15 cellular contexts compared by ENCODE assay signal in the genomic region with DNA sequence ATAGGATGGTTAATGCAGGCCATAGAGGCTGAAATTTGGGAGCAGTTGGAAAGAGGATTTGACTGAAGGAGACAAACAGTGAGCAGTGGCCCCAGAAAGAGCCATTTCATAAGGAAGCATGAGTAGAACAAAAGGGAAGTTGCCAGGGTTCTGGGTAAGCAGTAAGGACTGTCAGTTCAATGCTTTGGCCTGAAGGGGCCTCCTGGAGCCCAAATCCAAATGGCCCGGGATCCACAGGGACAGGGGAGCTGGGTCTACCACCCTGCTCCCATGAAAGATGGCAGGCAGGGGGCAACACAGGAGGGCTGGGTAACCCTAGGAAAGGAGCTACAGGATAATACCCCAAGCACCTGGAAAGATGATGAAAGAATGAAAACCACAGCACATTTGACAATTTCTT. TPM values are rescaled to one million over a fixed set of nuclear protein-coding genes. Genes with fewer than 3 reads are reported as not detected.
DNase-seq lines count a peak whose midpoint lies in the region; TF ChIP-seq lines count a peak whose summit lies in the region.
"Had no signal": no experiment of that assay in that cellular context is flagged by ENCODE, and none has a peak within 500 bp of the region (broad histone marks: within the 10 kb centered on the region; RNA-seq: fewer than 3 reads in every experiment).

No MANE protein-coding gene starts in this region.

- CTCF ChIA-PET in Caco-2 (lab: Charles Lee) = no interaction called here
- CTCF ChIA-PET in activated CD4-positive, alpha-beta T cell treated with anti-CD3 and anti-CD28 coated beads, Interleukin-2, amount 10 ng/mL, durations not matched to agents 7 days and 5 days (lab: Charles Lee) = no interaction called here

- intact Hi-C loops in Caco-2 (cut with micrococcal nuclease; ENCODE audit: unreplicated experiment) = no loop called here

- DNase-seq in D341Med (ENCODE audit: low spot score) (peak; percentile 18), Kasumi-1 (lab: John Stamatoyannopoulos, UW) (peak; percentile 51 to 71), SK-MEL-5 (ENCODE audit: low read depth, low spot score) (peak; percentile 50), fibroblast of villous mesenchyme (ENCODE audit: low read depth) (no peak), Caco-2 (no peak), SHP77 treated with DMSO at 0.1 percent for 48 hours (lab: John Stamatoyannopoulos, UW) (no peak), GM13976 (ENCODE audit: low spot score) (no peak)
- DNase-seq in activated CD4-positive, alpha-beta T cell treated with anti-CD3 and anti-CD28 coated beads, Interleukin-2, amount 10 ng/mL, durations not matched to agents 7 days and 5 days = no peak
- DNase-seq: activated T-cell treated with anti-CD3 and anti-CD28 coated beads, Interleukin-2, amount 50 U/mL, for 72 hours; caudate nucleus; DND-41; NCI-H1105 treated with DMSO at 0.1 percent for 48 hours; NCI-H226; pancreas had no signal

- BruUV-seq in Caco-2 (replicated peaks; lab: Mats Ljungman, UMichigan) = no TSS peak

- no peaks in the 10 kb centered on the region for H3K4me1 Mint-ChIP-seq in Caco-2 (ENCODE audit: low read depth, unreplicated experiment)
- H3K4me1 Mint-ChIP-seq in activated CD4-positive, alpha-beta T cell treated with anti-CD3 and anti-CD28 coated beads, Interleukin-2, amount 10 ng/mL, durations not matched to agents 7 days and 5 days = peaks cover 1% of the 10 kb centered on the region

- no peaks in the 10 kb centered on the region for H3K27me3 ChIP-seq in Caco-2 (replicated peaks; ENCODE audit: control insufficient read depth, insufficient read depth, low read length)
- H3K27me3 ChIP-seq: pancreas had no signal

- peaks cover 13% of the 10 kb centered on the region for H3K27me3 Mint-ChIP-seq in Caco-2 (ENCODE audit: insufficient read depth, unreplicated experiment)
- H3K27me3 Mint-ChIP-seq in activated CD4-positive, alpha-beta T cell treated with anti-CD3 and anti-CD28 coated beads, Interleukin-2, amount 10 ng/mL, durations not matched to agents 7 days and 5 days = no peaks in the 10 kb centered on the region

- H3K36me3 Mint-ChIP-seq in Caco-2 (ENCODE audit: insufficient read depth, unreplicated experiment) = no peaks in the 10 kb centered on the region
- H3K36me3 Mint-ChIP-seq in activated CD4-positive, alpha-beta T cell treated with anti-CD3 and anti-CD28 coated beads, Interleukin-2, amount 10 ng/mL, durations not matched to agents 7 days and 5 days (ENCODE audit: low read depth) = no peaks in the 10 kb centered on the region

- H3K9me3 Mint-ChIP-seq in Caco-2 (ENCODE audit: unreplicated experiment) = no peaks in the 10 kb centered on the region
- no peaks in the 10 kb centered on the region for H3K9me3 Mint-ChIP-seq in activated CD4-positive, alpha-beta T cell treated with anti-CD3 and anti-CD28 coated beads, Interleukin-2, amount 10 ng/mL, durations not matched to agents 7 days and 5 days
- H3K9me3 Mint-ChIP-seq: T-helper 1 cell treated with Interleukin-12 subunit alpha and Interleukin-12 subunit beta and Interleukin-4 antibody, amounts not matched to agents 30 μg/mL and 1 μg/mL, for 36 hours had no signal

- no peak overlapping the region for H3K4me3 Mint-ChIP-seq in Caco-2 (ENCODE audit: unreplicated experiment)
- H3K4me3 Mint-ChIP-seq in activated CD4-positive, alpha-beta T cell treated with anti-CD3 and anti-CD28 coated beads, Interleukin-2, amount 10 ng/mL, durations not matched to agents 7 days and 5 days = no peak overlapping the region
- H3K4me3 Mint-ChIP-seq: activated T-cell treated with anti-CD3 and anti-CD28 coated beads, Interleukin-2, amount 50 U/mL, for 72 hours; T-helper 1 cell treated with Interleukin-12 subunit alpha and Interleukin-12 subunit beta and Interleukin-4 antibody, amounts not matched to agents 30 μg/mL and 1 μg/mL, for 36 hours had no signal

- in situ Hi-C loops in SK-MEL-5 (cut with HindIII; ENCODE audit: low pct_unique_long_range_greater_than_20kb, low sequenced_read_pairs) (no loop called here), GM13976 (cut with MboI; ENCODE audit: low sequenced_read_pairs, unreplicated experiment) (no loop called here)

- H3K4me3 ChIP-seq in fibroblast of villous mesenchyme (ENCODE audit: low read depth, low read length) (no peak overlapping the region), Caco-2 (ENCODE audit: low read depth, low read length) (no peak overlapping the region)
- H3K4me3 ChIP-seq: pancreas had no signal

- no peaks in the 10 kb centered on the region for H3K4me1 ChIP-seq in Caco-2
- H3K4me1 ChIP-seq: pancreas had no signal

- TF ChIP-seq CTCF in fibroblast of villous mesenchyme (IDR thresholded peaks at IDR 0.05; ENCODE audit: insufficient read depth, low read depth, low read length) (peak; percentile 27), Caco-2 (IDR thresholded peaks at IDR 0.05; ENCODE audit: insufficient read depth in 1 of 2, low read depth in 1 of 2, low read length in 1 of 2, severe bottlenecking in 1 of 2, unreplicated experiment in 1 of 2) (no peak), GM13976 (IDR thresholded peaks at IDR 0.05; ENCODE audit: borderline replicate concordance, control extremely low read depth, extremely low read depth, insufficient read depth, missing control alignments) (no peak)

- no peaks in the 10 kb centered on the region for H3K36me3 ChIP-seq in Caco-2 (ENCODE audit: control insufficient read depth, insufficient read depth, low read length)
- H3K36me3 ChIP-seq: pancreas had no signal

- POLR2A ChIA-PET in Caco-2 (lab: Charles Lee) = no interaction called here
- POLR2A ChIA-PET in activated CD4-positive, alpha-beta T cell treated with anti-CD3 and anti-CD28 coated beads, Interleukin-2, amount 10 ng/mL, durations not matched to agents 7 days and 5 days (lab: Charles Lee) = no interaction called here

- no peak overlapping the region for H3K27ac Mint-ChIP-seq in Caco-2 (ENCODE audit: unreplicated experiment)
- H3K27ac Mint-ChIP-seq in activated CD4-positive, alpha-beta T cell treated with anti-CD3 and anti-CD28 coated beads, Interleukin-2, amount 10 ng/mL, durations not matched to agents 7 days and 5 days = no peak overlapping the region
- H3K27ac Mint-ChIP-seq: activated T-cell treated with anti-CD3 and anti-CD28 coated beads, Interleukin-2, amount 50 U/mL, for 72 hours; T-helper 1 cell treated with Interleukin-12 subunit alpha and Interleukin-12 subunit beta and Interleukin-4 antibody, amounts not matched to agents 30 μg/mL and 1 μg/mL, for 36 hours had no signal

- H3K9me3 ChIP-seq in Caco-2 = no peaks in the 10 kb centered on the region
- H3K9me3 ChIP-seq: pancreas had no signal

RNA-seq across cellular contexts. Expression of gene INTS6L, which starts 4.1 kb away (rescaled TPM):
- total RNA-seq in SK-MEL-5 (2014; rRNA removed; shearing (Covaris generic)) = 5.0 and 6.6 TPM in 2 replicates
- 4.2 and 4.4 TPM in 2 replicates for polyA plus RNA-seq in SK-MEL-5 (2015; cell fraction: cytosol; rRNA removed)
- 70.6 and 87.2 TPM in 2 replicates for polyA plus RNA-seq in SK-MEL-5 (2015; cell fraction: nucleus; rRNA removed)
- total RNA-seq in fibroblast of villous mesenchyme (6.8 and 8.2 TPM in 2 replicates), Caco-2 (2022) (0.61 and 1.0 TPM in 2 replicates)
- 10 to 100 TPM; 30.1 to 32.5 TPM for total RNA-seq in activated CD4-positive, alpha-beta T cell treated with anti-CD3 and anti-CD28 coated beads, Interleukin-2, amount 10 ng/mL, durations not matched to agents 7 days and 5 days

Comparison
In these comparisons a context has a peak if more than half of its experiments do, and no peak if none do; other contexts are left out.
1. DNase-seq: peak in D341Med (single experiment), Kasumi-1 (2 of 2) and SK-MEL-5 (single experiment); none in fibroblast of villous mesenchyme (single experiment), Caco-2 (0 of 2), SHP77 treated with DMSO at 0.1 percent for 48 hours (single experiment), GM13976 (single experiment) and activated CD4-positive, alpha-beta T cell treated with anti-CD3 and anti-CD28 coated beads, Interleukin-2, amount 10 ng/mL, durations not matched to agents 7 days and 5 days (single experiment).